Comparison of ENCODE assay signal across 33 cellular contexts in the genomic region with DNA sequence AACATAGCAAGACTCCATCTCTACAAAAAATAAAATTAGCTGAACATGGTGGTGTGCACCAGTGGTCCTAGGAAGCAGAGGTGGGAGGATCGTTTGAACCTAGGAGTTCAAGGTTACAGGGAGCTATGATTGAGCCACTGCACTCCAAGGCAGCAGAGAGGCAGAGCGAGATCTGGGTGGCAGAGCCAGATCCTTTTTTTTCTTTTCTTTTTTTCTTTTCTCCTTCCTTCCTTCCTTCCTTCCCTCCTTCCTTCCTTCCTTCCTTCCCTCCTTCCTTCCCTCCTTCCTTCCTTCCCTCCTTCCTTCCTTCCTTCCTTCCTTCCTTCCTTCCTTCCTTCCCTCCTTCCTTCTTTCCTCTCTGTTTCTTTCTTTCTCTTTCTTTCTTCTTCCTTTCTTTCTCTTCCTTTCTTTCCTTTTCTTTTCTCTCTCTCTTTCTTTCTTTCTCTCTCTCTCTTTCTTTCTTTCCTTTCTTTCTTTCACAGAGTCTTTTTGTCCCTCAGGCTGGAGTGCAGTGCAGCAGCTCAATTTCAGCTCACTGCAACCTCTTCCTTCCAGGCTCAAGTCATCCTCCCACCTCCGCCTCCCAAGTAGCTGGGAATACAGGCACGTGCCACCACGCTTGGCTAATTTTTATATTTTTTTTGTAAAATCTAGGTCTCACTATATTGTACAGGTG. TPM values are rescaled to one million over a fixed set of nuclear protein-coding genes. Genes with fewer than 3 reads are reported as not detected.
"Had no signal": no experiment of that assay in that cellular context is flagged by ENCODE, and none has a peak within 500 bp of the region (broad histone marks: within the 10 kb centered on the region; RNA-seq: fewer than 3 reads in every experiment).

No MANE protein-coding gene starts in this region.

- DNase-seq: activated CD4-positive, alpha-beta memory T cell treated with anti-CD3 and anti-CD28 coated beads, Interleukin-2, amount 10 ng/mL, durations not matched to agents 7 days and 5 days; activated CD4-positive, alpha-beta T cell treated with anti-CD3 and anti-CD28 coated beads for 1 hour; activated CD4-positive, alpha-beta T cell treated with anti-CD3 and anti-CD28 coated beads for 4 hours; activated CD4-positive, alpha-beta T cell treated with anti-CD3 and anti-CD28 coated beads, Interleukin-2, amount 10 ng/mL, durations not matched to agents 7 days and 5 days; activated CD4-positive, alpha-beta T cell treated with anti-CD3 and anti-CD28 coated beads, Interleukin-2, amount 50 U/mL, for 4 hours; activated CD8-positive, alpha-beta memory T cell treated with anti-CD3 and anti-CD28 coated beads, Interleukin-2, amount 50 U/mL, for 48 hours; activated gamma-delta T cell; activated naive CD4-positive, alpha-beta T cell; activated naive CD4-positive, alpha-beta T cell treated with anti-CD3 and anti-CD28 coated beads, Interleukin-2, amount 10 ng/mL, durations not matched to agents 7 days and 5 days; activated naive CD8-positive, alpha-beta T cell treated with anti-CD3 and anti-CD28 coated beads, Interleukin-2, amount 10 ng/mL, durations not matched to agents 7 days and 5 days; activated T-cell treated with anti-CD3 and anti-CD28 coated beads for 4 hours; activated T-cell treated with anti-CD3 and anti-CD28 coated beads, Interleukin-2, amount 50 U/mL, for 24 hours; activated T-cell treated with anti-CD3 and anti-CD28 coated beads, Interleukin-2, amount 50 U/mL, for 72 hours; central memory CD4-positive, alpha-beta T cell; cerebellar nuclear complex; colonic mucosa; effector CD8-positive, alpha-beta T cell; esophagus squamous epithelium; foreskin melanocyte; head of caudate nucleus; T-cell had no signal

- H3K4me1 Mint-ChIP-seq: activated CD4-positive, alpha-beta memory T cell treated with anti-CD3 and anti-CD28 coated beads, Interleukin-2, amount 10 ng/mL, durations not matched to agents 7 days and 5 days; activated CD4-positive, alpha-beta T cell treated with anti-CD3 and anti-CD28 coated beads, Interleukin-2, amount 10 ng/mL, durations not matched to agents 7 days and 5 days; activated naive CD4-positive, alpha-beta T cell treated with anti-CD3 and anti-CD28 coated beads, Interleukin-2, amount 10 ng/mL, durations not matched to agents 7 days and 5 days; activated naive CD8-positive, alpha-beta T cell treated with anti-CD3 and anti-CD28 coated beads, Interleukin-2, amount 10 ng/mL, durations not matched to agents 7 days and 5 days had no signal

- ATAC-seq: activated naive CD4-positive, alpha-beta T cell treated with anti-CD3 and anti-CD28 coated beads, Interleukin-2, amount 50 U/mL, for 72 hours; activated T-cell treated with anti-CD3 and anti-CD28 coated beads, Interleukin-2, amount 50 U/mL, for 72 hours; gastroesophageal sphincter; T-cell; WTC11 had no signal

- H3K9me3 Mint-ChIP-seq: activated CD4-positive, alpha-beta memory T cell treated with anti-CD3 and anti-CD28 coated beads, Interleukin-2, amount 10 ng/mL, durations not matched to agents 7 days and 5 days; activated CD4-positive, alpha-beta T cell treated with anti-CD3 and anti-CD28 coated beads, Interleukin-2, amount 10 ng/mL, durations not matched to agents 7 days and 5 days; activated naive CD4-positive, alpha-beta T cell treated with anti-CD3 and anti-CD28 coated beads, Interleukin-2, amount 10 ng/mL, durations not matched to agents 7 days and 5 days; activated naive CD4-positive, alpha-beta T cell treated with anti-CD3 and anti-CD28 coated beads, Interleukin-2, amount 50 U/mL, for 72 hours; activated naive CD8-positive, alpha-beta T cell treated with anti-CD3 and anti-CD28 coated beads, Interleukin-2, amount 10 ng/mL, durations not matched to agents 7 days and 5 days; activated T-cell treated with anti-CD3 and anti-CD28 coated beads, Interleukin-2, amount 50 U/mL, for 24 hours; activated T-cell treated with anti-CD3 and anti-CD28 coated beads, Interleukin-2, amount 50 U/mL, for 72 hours; brain; T-cell; T-helper 1 cell treated with Interleukin-12 subunit alpha and Interleukin-12 subunit beta and Interleukin-4 antibody, amounts not matched to agents 30 μg/mL and 1 μg/mL, for 36 hours; WTC11 had no signal

- H3K4me1 ChIP-seq: ascending aorta, breast epithelium, colonic mucosa had no signal

- H3K36me3 Mint-ChIP-seq: activated naive CD4-positive, alpha-beta T cell treated with anti-CD3 and anti-CD28 coated beads, Interleukin-2, amount 10 ng/mL, durations not matched to agents 7 days and 5 days; activated naive CD4-positive, alpha-beta T cell treated with anti-CD3 and anti-CD28 coated beads, Interleukin-2, amount 50 U/mL, for 72 hours; activated naive CD8-positive, alpha-beta T cell treated with anti-CD3 and anti-CD28 coated beads, Interleukin-2, amount 10 ng/mL, durations not matched to agents 7 days and 5 days; brain; T-cell; WTC11 had no signal

- H3K27me3 ChIP-seq: ascending aorta, breast epithelium, cardiac muscle cell, colonic mucosa, gastroesophageal sphincter had no signal

- H3K27ac ChIP-seq: ascending aorta, breast epithelium, cardiac muscle cell, colonic mucosa, epithelial cell of prostate, esophagus squamous epithelium, gastroesophageal sphincter had no signal

- H3K4me3 Mint-ChIP-seq: activated CD4-positive, alpha-beta memory T cell treated with anti-CD3 and anti-CD28 coated beads, Interleukin-2, amount 10 ng/mL, durations not matched to agents 7 days and 5 days; activated CD4-positive, alpha-beta T cell treated with anti-CD3 and anti-CD28 coated beads, Interleukin-2, amount 10 ng/mL, durations not matched to agents 7 days and 5 days; activated naive CD4-positive, alpha-beta T cell treated with anti-CD3 and anti-CD28 coated beads, Interleukin-2, amount 10 ng/mL, durations not matched to agents 7 days and 5 days; activated naive CD8-positive, alpha-beta T cell treated with anti-CD3 and anti-CD28 coated beads, Interleukin-2, amount 10 ng/mL, durations not matched to agents 7 days and 5 days; activated T-cell treated with anti-CD3 and anti-CD28 coated beads, Interleukin-2, amount 50 U/mL, for 24 hours; activated T-cell treated with anti-CD3 and anti-CD28 coated beads, Interleukin-2, amount 50 U/mL, for 72 hours; brain; T-cell; T-helper 1 cell treated with Interleukin-12 subunit alpha and Interleukin-12 subunit beta and Interleukin-4 antibody, amounts not matched to agents 30 μg/mL and 1 μg/mL, for 36 hours; WTC11 had no signal

- H3K4me3 ChIP-seq: ascending aorta, breast epithelium, cardiac muscle cell, colonic mucosa, esophagus squamous epithelium, gastroesophageal sphincter had no signal

- H3K27ac Mint-ChIP-seq: activated CD4-positive, alpha-beta memory T cell treated with anti-CD3 and anti-CD28 coated beads, Interleukin-2, amount 10 ng/mL, durations not matched to agents 7 days and 5 days; activated CD4-positive, alpha-beta T cell treated with anti-CD3 and anti-CD28 coated beads, Interleukin-2, amount 10 ng/mL, durations not matched to agents 7 days and 5 days; activated naive CD4-positive, alpha-beta T cell treated with anti-CD3 and anti-CD28 coated beads, Interleukin-2, amount 10 ng/mL, durations not matched to agents 7 days and 5 days; activated naive CD8-positive, alpha-beta T cell treated with anti-CD3 and anti-CD28 coated beads, Interleukin-2, amount 10 ng/mL, durations not matched to agents 7 days and 5 days; activated T-cell treated with anti-CD3 and anti-CD28 coated beads, Interleukin-2, amount 50 U/mL, for 24 hours; activated T-cell treated with anti-CD3 and anti-CD28 coated beads, Interleukin-2, amount 50 U/mL, for 72 hours; brain; T-cell; T-helper 1 cell treated with Interleukin-12 subunit alpha and Interleukin-12 subunit beta and Interleukin-4 antibody, amounts not matched to agents 30 μg/mL and 1 μg/mL, for 36 hours; WTC11 had no signal

- H3K9me3 ChIP-seq: ascending aorta, breast epithelium, colonic mucosa, esophagus squamous epithelium, gastroesophageal sphincter had no signal

- H3K36me3 ChIP-seq: ascending aorta, breast epithelium, cardiac muscle cell, colonic mucosa, esophagus squamous epithelium, gastroesophageal sphincter had no signal

- H3K27me3 Mint-ChIP-seq: activated CD4-positive, alpha-beta memory T cell treated with anti-CD3 and anti-CD28 coated beads, Interleukin-2, amount 10 ng/mL, durations not matched to agents 7 days and 5 days; activated CD4-positive, alpha-beta T cell treated with anti-CD3 and anti-CD28 coated beads, Interleukin-2, amount 10 ng/mL, durations not matched to agents 7 days and 5 days; activated naive CD8-positive, alpha-beta T cell treated with anti-CD3 and anti-CD28 coated beads, Interleukin-2, amount 10 ng/mL, durations not matched to agents 7 days and 5 days; activated T-cell treated with anti-CD3 and anti-CD28 coated beads, Interleukin-2, amount 50 U/mL, for 24 hours; brain had no signal

- FAIRE-seq: endometrium, endothelial cell of umbilical vein had no signal

RNA-seq across cellular contexts. Expression of a gene that starts 9.2 kb away (rescaled TPM):
- total RNA-seq: activated CD4-positive, alpha-beta T cell treated with anti-CD3 and anti-CD28 coated beads, Interleukin-2, amount 10 ng/mL, durations not matched to agents 7 days and 5 days; activated naive CD8-positive, alpha-beta T cell treated with anti-CD3 and anti-CD28 coated beads, Interleukin-2, amount 10 ng/mL, durations not matched to agents 7 days and 5 days; dermis microvascular lymphatic vessel endothelial cell; endothelial cell of umbilical vein; T-cell had no signal
